ENCODE assay signal across 26 cellular contexts in genomic region chr5:31433229-31433628, GRCh38.
"Had no signal": no experiment of that assay in that cellular context is flagged by ENCODE, and none has a peak within 500 bp of the region (broad histone marks: within the 10 kb centered on the region; RNA-seq: fewer than 3 reads in every experiment).

No MANE protein-coding gene starts in this region.

- H3K9me3 ChIP-seq: ovary, psoas muscle, right lobe of liver, sigmoid colon, suprapubic skin, testis, tibial artery, transverse colon, upper lobe of right lung, uterus had no signal

- H3K36me3 ChIP-seq: ovary, uterus had no signal

- H3K27ac ChIP-seq: neural progenitor cell, ovary, parathyroid adenoma, psoas muscle, right lobe of liver, sigmoid colon, suprapubic skin, testis, tibial artery, transverse colon, upper lobe of right lung, uterus had no signal

- H3K4me3 ChIP-seq: neural progenitor cell, ovary, psoas muscle, right lobe of liver, sigmoid colon, suprapubic skin, testis, tibial artery, transverse colon, upper lobe of right lung, uterus had no signal

- DNase-seq: natural killer cell; occipital lobe; ovary; posterior cingulate gyrus; psoas muscle; right cardiac atrium; right lobe of liver; sigmoid colon; small intestine; stimulated activated CD4-positive, alpha-beta T cell treated with anti-CD3 and anti-CD28 coated beads, Interleukin-15, amount 100 ng/mL, for 24 hours; stimulated activated CD4-positive, alpha-beta T cell treated with anti-CD3 and anti-CD28 coated beads, Interleukin-4, amount 100 ng/mL, for 1 hour; stimulated activated CD4-positive, alpha-beta T cell treated with anti-CD3 and anti-CD28 coated beads, Interleukin-4, amount 100 ng/mL, for 4 hours; stimulated activated CD8-positive, alpha-beta memory T cell treated with anti-CD3 and anti-CD28 coated beads, Interleukin-4, amount 100 ng/mL, for 48 hours; stimulated activated naive CD4-positive, alpha-beta T cell; stimulated activated naive CD8-positive, alpha-beta T cell treated with anti-CD3 and anti-CD28 coated beads, Interleukin-15, amount 100 ng/mL, for 72 hours; stimulated activated naive CD8-positive, alpha-beta T cell treated with anti-CD3 and anti-CD28 coated beads, Interleukin-15, Interleukin-2, amounts not matched to agents 100 U/mL and 50 U/mL, for 24 hours; substantia nigra; testis; tibial artery; transverse colon; upper lobe of right lung; uterus had no signal

- H3K27me3 ChIP-seq: neural progenitor cell, ovary, right lobe of liver, sigmoid colon, suprapubic skin, testis, tibial artery, transverse colon, upper lobe of right lung, uterus had no signal

- ATAC-seq: natural killer cell; psoas muscle; right cardiac atrium; right lobe of liver; stimulated activated memory B cell treated with anti-CD40 and anti-IgM and Interleukin-4, amounts not matched to agents 10 μg/mL and 1 μg/mL and 100 μg/mL, for 72 hours; stimulated activated naive CD8-positive, alpha-beta T cell treated with anti-CD3 and anti-CD28 coated beads, Interleukin-15, amount 100 ng/mL, for 72 hours; stimulated activated naive CD8-positive, alpha-beta T cell treated with anti-CD3 and anti-CD28 coated beads, Interleukin-15, Interleukin-2, amounts not matched to agents 100 U/mL and 50 U/mL, for 24 hours; upper lobe of right lung had no signal

- FAIRE-seq: small intestine had no signal

- H3K4me1 ChIP-seq: neural progenitor cell, parathyroid adenoma, psoas muscle, right lobe of liver, sigmoid colon, suprapubic skin, testis, tibial artery, transverse colon, upper lobe of right lung, uterus had no signal
